ENCODE assay signal across 8 cellular contexts in genomic region chr14:75522224-75522764, GRCh38. TPM values are rescaled to one million over a fixed set of nuclear protein-coding genes. Genes with fewer than 3 reads are reported as not detected.
A peak's percentile ranks its signal among the peaks of the same experiment; 100 is the strongest.
DNase-seq lines count a peak whose midpoint lies in the region; ATAC-seq and TF ChIP-seq lines count a peak whose summit lies in the region.

BATF (plus strand) TSS chr14:75522469; CDS start chr14:75522683, 214 bp downstream.

- H3K9me3 ChIP-seq in left ventricle myocardium inferior (replicated peaks) = no peaks in the 10 kb centered on the region

- peak within 1 kb of the TSS; percentile 59 for H3K4me3 ChIP-seq in Jurkat, Clone E6-1 (ENCODE audit: low read length)
- H3K4me3 ChIP-seq in left ventricle myocardium inferior = peak within 1 kb of the TSS; percentile 45

- intact Hi-C loops in left ventricle myocardium inferior (cut with micrococcal nuclease) = no loop called here

- DNase-seq in SKM-1 (lab: John Stamatoyannopoulos, UW; ENCODE audit: unreplicated experiment) (peak; percentile 7), SKM-1 treated with dmso at 0.1 percent for 144 hours (lab: John Stamatoyannopoulos, UW; ENCODE audit: unreplicated experiment) (no peak), left ventricle myocardium inferior (no peak), SK-N-DZ (ENCODE audit: low spot score) (no peak)
- peak; percentile 73 for DNase-seq in Jurkat, Clone E6-1 (ENCODE audit: low read depth, low spot score)
- peak; percentile 91 for DNase-seq in activated CD8-positive, alpha-beta memory T cell treated with anti-CD3 and anti-CD28 coated beads for 24 hours
- DNase-seq in stimulated activated CD4-positive, alpha-beta T cell treated with anti-CD3 and anti-CD28 coated beads, TNF-alpha, amount 100 ng/mL, for 48 hours (ENCODE audit: low read depth in 3 of 3) = peak; percentile 59 to 70 (median 62)

- ATAC-seq in GM18519 (IDR thresholded peaks at IDR 0.05; ENCODE audit: low FRiP score, unreplicated experiment) = no peak

- H3K27me3 ChIP-seq in left ventricle myocardium inferior (ENCODE audit: low read depth) = peaks cover 22% of the 10 kb centered on the region

- H3K27ac ChIP-seq in left ventricle myocardium inferior (replicated peaks) = no peak within 1 kb of the TSS

- no peak for TF ChIP-seq CTCF in left ventricle myocardium inferior (IDR thresholded peaks at IDR 0.05; ENCODE audit: borderline replicate concordance)

- no peaks in the 10 kb centered on the region for H3K36me3 ChIP-seq in left ventricle myocardium inferior

- H3K4me1 ChIP-seq in left ventricle myocardium inferior = no peaks in the 10 kb centered on the region

RNA-seq across cellular contexts. Expression of gene BATF, which starts in this region (rescaled TPM):
- polyA plus RNA-seq in Jurkat, Clone E6-1 (2012; ENCODE audit: insufficient read depth, insufficient read length) = 29.7 TPM
- total RNA-seq in left ventricle myocardium inferior = 0.93 TPM
- not detected in 2 replicates for polyA plus RNA-seq in SK-N-DZ (2014; cell fraction: cytosol; rRNA removed)
- polyA plus RNA-seq in SK-N-DZ (2014; cell fraction: nucleus; rRNA removed) = not detected in 2 replicates

Comparison
In these comparisons a context has a peak if more than half of its experiments do, and no peak if none do; other contexts are left out.
1. DNase-seq: peak in SKM-1 (single experiment), Jurkat, Clone E6-1 (single experiment), activated CD8-positive, alpha-beta memory T cell treated with anti-CD3 and anti-CD28 coated beads for 24 hours (single experiment) and stimulated activated CD4-positive, alpha-beta T cell treated with anti-CD3 and anti-CD28 coated beads, TNF-alpha, amount 100 ng/mL, for 48 hours (3 of 3); none in SKM-1 treated with dmso at 0.1 percent for 144 hours (single experiment), left ventricle myocardium inferior (single experiment) and SK-N-DZ (single experiment).